18 cellular contexts compared by ENCODE assay signal in the genomic region with DNA sequence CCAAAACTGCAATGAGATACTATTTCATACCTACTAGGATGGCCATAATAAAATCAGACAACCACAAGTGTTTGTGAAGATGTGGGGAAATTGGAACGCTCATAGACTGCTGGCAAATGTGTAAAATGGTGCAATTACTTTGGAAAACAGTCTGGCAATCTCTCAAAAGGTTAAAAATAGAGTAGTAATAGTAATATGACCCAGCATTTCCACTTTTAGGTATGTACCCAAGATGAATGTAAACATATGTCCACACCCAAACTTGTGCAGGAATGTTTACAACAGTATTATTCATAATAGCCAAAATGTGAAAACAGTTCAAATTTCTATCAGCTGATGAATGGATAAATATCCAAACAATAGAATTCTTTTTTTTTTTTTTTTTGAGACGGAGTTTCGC.
"Had no signal": no experiment of that assay in that cellular context is flagged by ENCODE, and none has a peak within 500 bp of the region (broad histone marks: within the 10 kb centered on the region; RNA-seq: fewer than 3 reads in every experiment).

No MANE protein-coding gene starts in this region.

- ATAC-seq: left lung; stimulated activated naive B cell treated with anti-CD40 and anti-IgM and Interleukin-4, amounts not matched to agents 10 μg/mL and 1 μg/mL and 100 μg/mL, for 72 hours had no signal

- H3K27ac ChIP-seq: adrenal gland, colonic mucosa, left lung, sigmoid colon, spleen, thoracic aorta, upper lobe of left lung had no signal

- H3K36me3 ChIP-seq: adrenal gland, colonic mucosa, left lung, sigmoid colon, spleen, thoracic aorta, upper lobe of left lung had no signal

- H3K4me1 ChIP-seq: adrenal gland, colonic mucosa, left lung, spleen had no signal

- H3K9me3 ChIP-seq: adrenal gland, colonic mucosa, sigmoid colon, thoracic aorta had no signal

- H3K4me3 ChIP-seq: adrenal gland, colonic mucosa, left lung, sigmoid colon, spleen, thoracic aorta, upper lobe of left lung had no signal

- H3K27me3 ChIP-seq: adrenal gland, colonic mucosa, left lung, sigmoid colon, spleen, upper lobe of left lung had no signal

- DNase-seq: activated CD4-positive, alpha-beta T cell treated with anti-CD3 and anti-CD28 coated beads, Interleukin-2, amount 50 U/mL, for 4 hours; activated gamma-delta T cell; adrenal gland; central memory CD4-positive, alpha-beta T cell; colonic mucosa; foreskin melanocyte; glutamatergic neuron; hypothalamus; left lung; nephron progenitor cell; nucleus accumbens; posterior cingulate gyrus; sigmoid colon; spleen; stimulated activated CD4-positive, alpha-beta T cell treated with anti-CD3 and anti-CD28 coated beads, Interleukin-4, amount 100 ng/mL, for 4 hours; stimulated activated naive B cell treated with anti-CD40 and anti-IgM and Interleukin-4, amounts not matched to agents 10 μg/mL and 1 μg/mL and 100 μg/mL, for 72 hours; upper lobe of left lung had no signal
